In the genomic region with DNA sequence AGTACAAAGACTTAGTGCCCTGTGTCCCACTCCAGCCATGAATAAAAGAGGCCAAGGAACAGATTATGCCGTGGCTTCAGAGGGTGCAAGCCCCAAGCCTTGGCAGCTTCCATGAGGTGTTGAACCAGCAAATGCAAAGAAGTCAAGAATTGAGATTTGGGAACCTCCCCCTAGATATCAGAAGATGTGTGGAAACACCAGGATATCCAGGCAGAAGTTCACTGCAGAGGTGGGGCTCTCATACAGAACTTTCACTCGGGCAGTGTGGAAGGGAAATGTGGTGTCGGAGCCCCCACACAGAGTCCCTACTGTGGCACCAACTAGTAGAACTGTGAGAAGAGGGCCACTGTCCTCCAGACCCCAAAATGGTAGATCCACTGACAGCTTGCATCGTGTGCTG, we compare ENCODE assay signal across 29 cellular contexts.
"Had no signal": no experiment of that assay in that cellular context is flagged by ENCODE, and none has a peak within 500 bp of the region (broad histone marks: within the 10 kb centered on the region; RNA-seq: fewer than 3 reads in every experiment).

No MANE protein-coding gene starts in this region.

- H3K36me3 ChIP-seq: adrenal gland, ascending aorta, brain microvascular endothelial cell, breast epithelium, cardiac muscle cell had no signal

- H3K27ac ChIP-seq: adrenal gland, ascending aorta, body of pancreas, brain microvascular endothelial cell, breast epithelium, cardiac muscle cell had no signal

- DNase-seq: activated effector memory CD4-positive, alpha-beta T cell treated with anti-CD3 and anti-CD28 coated beads, Interleukin-2, amount 50 U/mL, for 16 hours; activated effector memory CD4-positive, alpha-beta T cell treated with Interleukin-2 at 50 U/mL for 16 hours; activated gamma-delta T cell; activated gamma-delta T cell treated with Interleukin-2 at 50 U/mL for 16 hours; activated naive CD4-positive, alpha-beta T cell; activated naive CD4-positive, alpha-beta T cell treated with anti-CD3 and anti-CD28 coated beads for 36 hours; activated naive CD4-positive, alpha-beta T cell treated with anti-CD3 and anti-CD28 coated beads, Interleukin-2, amount 10 ng/mL, durations not matched to agents 7 days and 5 days; activated naive CD4-positive, alpha-beta T cell treated with anti-CD3 and anti-CD28 coated beads, Interleukin-2, amount 50 U/mL, for 16 hours; activated naive CD4-positive, alpha-beta T cell treated with Interleukin-2 at 50 U/mL for 16 hours; activated naive CD8-positive, alpha-beta T cell treated with anti-CD3 and anti-CD28 coated beads for 36 hours; activated naive CD8-positive, alpha-beta T cell treated with anti-CD3 and anti-CD28 coated beads, Interleukin-2, amount 10 ng/mL, durations not matched to agents 7 days and 5 days; activated naive CD8-positive, alpha-beta T cell treated with anti-CD3 and anti-CD28 coated beads, Interleukin-2, amount 50 U/mL, for 24 hours; activated T-cell treated with anti-CD3 and anti-CD28 coated beads, Interleukin-2, amount 50 U/mL, for 24 hours; activated T-cell treated with anti-CD3 and anti-CD28 coated beads, Interleukin-2, amount 50 U/mL, for 4 hours; activated T-cell treated with anti-CD3 and anti-CD28 coated beads, Interleukin-2, amount 50 U/mL, for 48 hours; activated T-cell treated with anti-CD3 and anti-CD28 coated beads, Interleukin-2, amount 50 U/mL, for 72 hours; adrenal gland; amniotic stem cell; amygdala; anterior cingulate cortex; aorta; body of pancreas; brain microvascular endothelial cell; caudate nucleus; central memory CD4-positive, alpha-beta T cell; cerebellar nuclear complex had no signal

- H3K27me3 ChIP-seq: adrenal gland, ascending aorta, body of pancreas, brain microvascular endothelial cell, breast epithelium, cardiac muscle cell had no signal

- H3K4me1 ChIP-seq: adrenal gland, ascending aorta, body of pancreas, breast epithelium had no signal

- H3K4me3 ChIP-seq: adrenal gland, ascending aorta, body of pancreas, breast epithelium, cardiac muscle cell had no signal

- H3K9me3 ChIP-seq: adrenal gland, ascending aorta, body of pancreas, breast epithelium had no signal
